In genomic region chr3:27666277-27666676, GRCh38 we compare ENCODE assay signal across 8 cellular contexts. TPM values are rescaled to one million over a fixed set of nuclear protein-coding genes. Genes with fewer than 3 reads are reported as not detected.
DNase-seq lines count a peak whose midpoint lies in the region; ATAC-seq and TF ChIP-seq lines count a peak whose summit lies in the region.

No MANE protein-coding gene starts in this region.

- H3K27me3 Mint-ChIP-seq in T-cell, result no peaks in the 10 kb centered on the region
- no peaks in the 10 kb centered on the region for H3K27me3 Mint-ChIP-seq in nephron (ENCODE audit: low read depth)

- H3K27ac Mint-ChIP-seq in T-cell (peak overlapping the region; percentile 28 to 81), nephron (peak overlapping the region; percentile 11 to 57 (median 20))

- POLR2A ChIA-PET in T-cell (lab: Charles Lee), result interaction anchor here in 1 of 2 donors (0.5 to 0.6 kb wide), 2 partner anchors 196 to 216 kb away, joined by 3 to 4 read pairs; no protein-coding TSS in a partner anchor

- TF ChIP-seq POLR2A in uterus (IDR thresholded peaks at IDR 0.05), result no peak

- H3K4me1 Mint-ChIP-seq in T-cell (peaks cover 7 to 10% (median 9%) of the 10 kb centered on the region in 3 donors), nephron (peaks cover 7% of the 10 kb centered on the region)

- no peaks in the 10 kb centered on the region for H3K4me1 ChIP-seq in uterus

- intact Hi-C loops in uterus (cut with DNase I; ENCODE audit: low total_unique reads), result no loop called here

- CTCF ChIA-PET in T-cell (lab: Charles Lee), result interaction anchor here (0.5 to 1.5 kb wide), 4 partner anchors 15 to 567 kb away, joined by 3 to 10 read pairs (median 5); no protein-coding TSS in a partner anchor

- H3K9me3 Mint-ChIP-seq in T-cell, result no peaks in the 10 kb centered on the region
- no peaks in the 10 kb centered on the region for H3K9me3 Mint-ChIP-seq in nephron

- no peak for TF ChIP-seq CTCF in nephron (IDR thresholded peaks at IDR 0.05; ENCODE audit: unreplicated experiment in 3 of 3)
- TF ChIP-seq CTCF in GM13976 (IDR thresholded peaks at IDR 0.05; ENCODE audit: borderline replicate concordance, control extremely low read depth, extremely low read depth, insufficient read depth, missing control alignments), result no peak
- no peak for TF ChIP-seq CTCF in uterus (IDR thresholded peaks at IDR 0.05)

- no peaks in the 10 kb centered on the region for H3K27me3 ChIP-seq in uterus

- no peak overlapping the region for H3K4me3 ChIP-seq in uterus

- H3K4me3 Mint-ChIP-seq in T-cell (no peak overlapping the region), nephron (no peak overlapping the region)

- DNase-seq in T-cell (no peak), GM13976 (ENCODE audit: low spot score) (no peak), uterus (no peak), 8988T (no peak)
- DNase-seq in activated effector memory CD4-positive, alpha-beta T cell treated with Interleukin-2 at 50 U/mL for 16 hours, result no peak

- ATAC-seq in GM19035 (IDR thresholded peaks at IDR 0.05; ENCODE audit: unreplicated experiment) (peak; percentile 53), HG02678 (IDR thresholded peaks at IDR 0.05; ENCODE audit: unreplicated experiment) (peak; percentile 78), T-cell (replicated peaks in 1 of 4) (peak in 1 of 4 experiments; percentile 19)

- H3K9me3 ChIP-seq in uterus, result no peaks in the 10 kb centered on the region

- in situ Hi-C loops in GM13976 (cut with MboI; ENCODE audit: low sequenced_read_pairs, unreplicated experiment), result loop anchor here (25.0 kb wide), 1 partner anchor 179 kb away; the partner anchor contains the start of gene SLC4A7

- no peak overlapping the region for H3K27ac ChIP-seq in uterus

- H3K36me3 Mint-ChIP-seq in T-cell (no peaks in the 10 kb centered on the region), nephron (ENCODE audit: low read depth) (no peaks in the 10 kb centered on the region)

- H3K36me3 ChIP-seq in uterus, result no peaks in the 10 kb centered on the region

RNA-seq across cellular contexts. Expression of gene EOMES, which starts 55.8 kb away (rescaled TPM):
- total RNA-seq in T-cell (10 to 100 TPM in 3 of 5 donors, 1 to 10 TPM in 2; 6.2 to 22.8 (median 14.4) TPM), uterus (under 1 TPM in 2 of 4 donors, not detected in 2; 0.62 to 0.82 TPM)
